In genomic region chr16:68085259-68086071, GRCh38 we compare ENCODE assay signal across 8 cellular contexts. TPM values are rescaled to one million over a fixed set of nuclear protein-coding genes. Genes with fewer than 3 reads are reported as not detected.
DNase-seq lines count a peak whose midpoint lies in the region; ATAC-seq, FAIRE-seq and TF ChIP-seq lines count a peak whose summit lies in the region.

Gene NFATC3, plus strand, starts transcription at chr16:68085370. Its CDS starts 312 bp downstream, at chr16:68085682.

- H3K4me2 ChIP-seq in HepG2 (ENCODE audit: low read depth, low read length) = peak within 1 kb of the TSS; percentile 98

- H3K9ac ChIP-seq in HepG2 (ENCODE audit: insufficient read depth, low read depth, low read length) = peak within 1 kb of the TSS; percentile 99

- ATAC-seq in GM18867 (IDR thresholded peaks at IDR 0.05; ENCODE audit: unreplicated experiment) (peak; percentile 60), HG03095 (IDR thresholded peaks at IDR 0.05; ENCODE audit: unreplicated experiment) (peak; percentile 37), HepG2 (peak; percentile 50)

- TF ChIP-seq EP300 in HepG2 (IDR thresholded peaks at IDR 0.05; ENCODE audit: low read depth in 2 of 2, low read length in 2 of 2) (peak in 1 of 2 experiments; percentile 6; a peak in 1 of 4 replicates), HepG2 (CRISPR knock-in tag; IDR thresholded peaks at IDR 0.05; ENCODE audit: borderline replicate concordance) (no peak; the same call in 1 of the 2 replicates)

- no peaks in the 10 kb centered on the region for H3K36me3 ChIP-seq in HepG2 (replicated peaks in 1 of 2; ENCODE audit: control insufficient read depth in 1 of 2, insufficient read depth in 2 of 2, low read length in 2 of 2)

- CTCF ChIA-PET in AG04450 (lab: Charles Lee) = interaction anchor here (1.1 to 3.6 kb wide), 4 partner anchors 9 to 59 kb away, joined by 3 to 13 read pairs (median 8); no protein-coding TSS in a partner anchor
- CTCF ChIA-PET in HepG2 (lab: Yijun Ruan, JAX; ENCODE audit: low intra/inter-chr PET ratio, low total read pairs) = no interaction called here

- DNase-seq in AG04450 (ENCODE audit: low read depth, low spot score) = peak; percentile 88
- peak; percentile 81 for DNase-seq in NCI-H446 treated with DMSO at 0.1 percent for 48 hours (lab: John Stamatoyannopoulos, UW)
- peak; percentile 99 for DNase-seq in activated CD4-positive, alpha-beta T cell treated with anti-CD3 and anti-CD28 coated beads, Interleukin-2, amount 50 U/mL, for 1 hour
- DNase-seq in dedifferentiated amniotic fluid mesenchymal stem cell (ENCODE audit: extremely low spot score) = peak; percentile 95
- DNase-seq in HepG2 (ENCODE audit: low spot score) = peak; percentile 96
- DNase-seq in stimulated activated CD4-positive, alpha-beta T cell treated with anti-CD3 and anti-CD28 coated beads, Interleukin-2, amount 100 ng/mL, for 48 hours = peak; percentile 98

- peak in 1 of 2 experiments; percentile 61; a peak in 2 of 4 replicates for TF ChIP-seq POLR2A in HepG2 (IDR thresholded peaks at IDR 0.05; ENCODE audit: insufficient read depth in 1 of 2, low read depth in 2 of 2, low read length in 2 of 2)

- no TSS peak for BruUV-seq in HepG2 (replicated peaks; lab: Mats Ljungman, UMichigan)

- H3K27me3 ChIP-seq in AG04450 (ENCODE audit: control insufficient read depth, insufficient read depth, low read length) = no peaks in the 10 kb centered on the region
- H3K27me3 ChIP-seq in HepG2 (ENCODE audit: control insufficient read depth in 1 of 2, insufficient read depth in 2 of 2, low read length in 2 of 2) = no peaks in the 10 kb centered on the region; a peak in 1 of 5 replicates

- FAIRE-seq in HepG2 (lab: Jason Lieb, UNC) = no peak

- H3K4me3 ChIP-seq in AG04450 (ENCODE audit: low read depth, low read length) (peak within 1 kb of the TSS; percentile 81), HepG2 (replicated peaks in 1 of 3; ENCODE audit: insufficient read depth in 1 of 3, low read depth in 2 of 3, low read length in 3 of 3) (peak within 1 kb of the TSS; percentile 90 to 98 (median 96))

- H4K20me1 ChIP-seq in HepG2 (ENCODE audit: insufficient read depth, low read length) = peaks cover 32% of the 10 kb centered on the region

- H3K27ac ChIP-seq in AG04450 (ENCODE audit: low read depth, low read length) (peak within 1 kb of the TSS; percentile 81), HepG2 (ENCODE audit: extremely low read length, insufficient read depth, low read length) (peak within 1 kb of the TSS; percentile 99)

- H3K4me1 ChIP-seq in HepG2 (ENCODE audit: insufficient read depth, low read length) = peaks cover 67% of the 10 kb centered on the region

- WGBS in HepG2 (ENCODE audit: low lambda C conversion rate) = 2% methylated on average over 41 of the region's 104 CpGs

- intact Hi-C loops in HepG2 (cut with micrococcal nuclease; ENCODE audit: unreplicated experiment) = loop anchor here (5.0 to 10.0 kb wide), 3 partner anchors 42 to 1061 kb away; partner anchors contain the start of gene CBFB

- TF ChIP-seq RAD21 in HepG2 (CRISPR knock-in tag; IDR thresholded peaks at IDR 0.05) = peak; percentile 70

- H3K79me2 ChIP-seq in HepG2 (ENCODE audit: insufficient read depth, low read length) = peaks cover 48% of the 10 kb centered on the region

- H2AFZ ChIP-seq in HepG2 (ENCODE audit: low read length) = no peak within 1 kb of the TSS

- H3K9me3 ChIP-seq in AG04450 (ENCODE audit: control insufficient read depth, insufficient read depth, low read length) = no peaks in the 10 kb centered on the region
- H3K9me3 ChIP-seq in HepG2 (ENCODE audit: low read length) = no peaks in the 10 kb centered on the region

- POLR2A ChIA-PET in AG04450 (lab: Yijun Ruan, JAX) (interaction anchor here (0.6 to 3.5 kb wide), 7 partner anchors 9 to 279 kb away, joined by 3 to 13 read pairs (median 5); partner anchors contain the start of genes DDX28, DUS2, RANBP10 and SLC7A6), HepG2 (lab: Yijun Ruan, JAX) (interaction anchor here (0.6 to 4.3 kb wide), 31 partner anchors 8 to 425 kb away, joined by 3 to 100 read pairs (median 6); partner anchors contain the start of genes ACD, DDX28, DPEP2 and DUS2)

- in situ Hi-C loops in HepG2 (cut with HindIII; ENCODE audit: extremely low pct_ligation_motif_present, low pct_unique_long_range_greater_than_20kb) = loop anchor here (10.0 kb wide), 2 partner anchors 149 to 249 kb away; partner anchors contain the start of gene ESRP2

- TF ChIP-seq CTCF in AG04450 (IDR thresholded peaks at IDR 0.05; ENCODE audit: low read depth, low read length) (no peak), HepG2 (CRISPR knock-in tag; IDR thresholded peaks at IDR 0.05) (no peak)

TF ChIP-seq in HepG2, 621 proteins besides CTCF, POLR2A, EP300 and RAD21 (continues in another document):
- TF ChIP-seq ZNF234 (CRISPR knock-in tag; conservative IDR thresholded peaks at IDR 0.05) (peak; percentile 82; the same call in 1 of the 2 replicates), ZNF138 (CRISPR knock-in tag; IDR thresholded peaks at IDR 0.05; ENCODE audit: low read depth) (0 out of 2 replicates have a peak, but pooled peaks have one; percentile 52), ZZZ3 (CRISPR knock-in tag; IDR thresholded peaks at IDR 0.05; ENCODE audit: borderline replicate concordance) (no peak), HINFP (CRISPR knock-in tag; IDR thresholded peaks at IDR 0.05; ENCODE audit: low read depth) (no peak; the same call in 1 of the 2 replicates), KAT8 (CRISPR knock-in tag; IDR thresholded peaks at IDR 0.05) (no peak), ZNF569 (CRISPR knock-in tag; IDR thresholded peaks at IDR 0.05; ENCODE audit: borderline replicate concordance) (no peak), NKX3-1 (CRISPR knock-in tag; IDR thresholded peaks at IDR 0.05) (no peak; the same call in 1 of the 2 replicates), ZSCAN30 (CRISPR knock-in tag; IDR thresholded peaks at IDR 0.05) (0 out of 2 replicates have a peak, but pooled peaks have one; percentile 27), ZNF431 (CRISPR knock-in tag; IDR thresholded peaks at IDR 0.05; ENCODE audit: borderline replicate concordance, low read depth) (peak; percentile 75; the same call in 1 of the 2 replicates), TEAD3 (CRISPR knock-in tag; optimal IDR thresholded peaks at IDR 0.05; ENCODE audit: borderline replicate concordance) (no peak), ARNT2 (CRISPR knock-in tag; IDR thresholded peaks at IDR 0.05; ENCODE audit: low read depth) (no peak; the same call in 1 of the 2 replicates), REL (CRISPR knock-in tag; conservative IDR thresholded peaks at IDR 0.05) (no peak; the same call in 1 of the 2 replicates), CREM (IDR thresholded peaks at IDR 0.05) (no peak), CREM (CRISPR knock-in tag; IDR thresholded peaks at IDR 0.05) (no peak), ZNF572 (CRISPR knock-in tag; IDR thresholded peaks at IDR 0.05) (0 out of 2 replicates have a peak, but pooled peaks have one; percentile 47), ZNF18 (CRISPR knock-in tag; IDR thresholded peaks at IDR 0.05; ENCODE audit: insufficient replicate concordance) (peak; percentile 69)

RNA-seq across cellular contexts. Expression of gene NFATC3, which starts in this region (rescaled TPM):
- 13.8 and 16.7 TPM in 2 replicates for polyA plus RNA-seq in AG04450 (2011; rRNA removed)
- 33.8 and 42.5 TPM in 2 replicates for polyA minus RNA-seq in AG04450 (2011; rRNA and poly(A)+ RNA removed)
- total RNA-seq in HepG2 (2016; rRNA removed; fragmentation: Illumina TruSeq; extraction: Trizol) = 52.6 and 63.2 TPM in 2 replicates
- total RNA-seq in HepG2 (2016; cell fraction: cytosol; rRNA removed; fragmentation: Illumina TruSeq; extraction: Trizol; ENCODE audit: low read depth) = 234 and 265 TPM in 2 replicates
- total RNA-seq in HepG2 (2016; cell fraction: insoluble cytoplasmic fraction; rRNA removed; fragmentation: Illumina TruSeq; extraction: Trizol) = 54.0 and 61.4 TPM in 2 replicates
- 183 and 209 TPM in 2 replicates for total RNA-seq in HepG2 (2016; cell fraction: membrane; rRNA removed; fragmentation: Illumina TruSeq; extraction: Trizol)
- total RNA-seq in HepG2 (2016; cell fraction: nucleus; rRNA removed; fragmentation: Illumina TruSeq; extraction: Trizol) = 42.9 and 44.2 TPM in 2 replicates
- polyA plus RNA-seq in HepG2 (2011; rRNA removed) = 52.7 and 62.7 TPM in 2 replicates
- polyA plus RNA-seq in HepG2 (2011; cell fraction: cytosol; rRNA removed) = 38.3 and 51.2 TPM in 2 replicates
- polyA plus RNA-seq in HepG2 (2011; cell fraction: nucleus; rRNA removed) = 32.5 and 33.2 TPM in 2 replicates
- polyA plus RNA-seq in HepG2 (2012) = 30.6 and 32.4 TPM in 2 replicates
- polyA plus RNA-seq in HepG2 (2016; cell fraction: cytosol; fragmentation: Illumina TruSeq; extraction: Trizol; ENCODE audit: low read depth) = 2.5 and 2.8 TPM in 2 replicates
- polyA plus RNA-seq in HepG2 (2016; cell fraction: insoluble cytoplasmic fraction; fragmentation: Illumina TruSeq; extraction: Trizol; ENCODE audit: low read depth) = 63.1 and 64.9 TPM in 2 replicates
- polyA plus RNA-seq in HepG2 (2016; cell fraction: membrane; fragmentation: Illumina TruSeq; extraction: Trizol; ENCODE audit: low read depth) = 17.1 and 17.3 TPM in 2 replicates
- 38.6 and 39.5 TPM in 2 replicates for polyA plus RNA-seq in HepG2 (2016; cell fraction: nucleus; fragmentation: Illumina TruSeq; extraction: Trizol; ENCODE audit: insufficient read depth, low read depth)
- polyA minus RNA-seq in HepG2 (2011; rRNA and poly(A)+ RNA removed; ENCODE audit: low replicate concordance) = 81.5 and 261 TPM in 2 replicates
- polyA minus RNA-seq in HepG2 (2011; cell fraction: cytosol; rRNA and poly(A)+ RNA removed) = 107 and 129 TPM in 2 replicates
- polyA minus RNA-seq in HepG2 (2011; cell fraction: nucleus; rRNA and poly(A)+ RNA removed) = 109 and 138 TPM in 2 replicates

Comparison
In these comparisons a context has a peak if more than half of its experiments do, and no peak if none do; other contexts are left out.
1. Peak in every context shown above with its lines: DNase-seq, ATAC-seq, H3K4me3 ChIP-seq and H3K27ac ChIP-seq.